Comparison of ENCODE assay signal across 35 cellular contexts in genomic region chr13:93296584-93296983, GRCh38.
"Had no signal": no experiment of that assay in that cellular context is flagged by ENCODE, and none has a peak within 500 bp of the region (broad histone marks: within the 10 kb centered on the region; RNA-seq: fewer than 3 reads in every experiment).

No MANE protein-coding gene starts in this region.

- ATAC-seq: activated CD8-positive, alpha-beta memory T cell treated with anti-CD3 and anti-CD28 coated beads, Interleukin-2, amount 10 ng/mL, durations not matched to agents 7 days and 5 days; PC-3; Right ventricle myocardium inferior; SK-N-SH treated with all-trans-retinoic acid at 6 μM for 48 hours had no signal

- DNase-seq: activated CD4-positive, alpha-beta memory T cell treated with anti-CD3 and anti-CD28 coated beads, Interleukin-2, amount 10 ng/mL, durations not matched to agents 7 days and 5 days; activated CD4-positive, alpha-beta T cell treated with anti-CD3 and anti-CD28 coated beads for 1 hour; activated CD4-positive, alpha-beta T cell treated with anti-CD3 and anti-CD28 coated beads for 48 hours; activated CD4-positive, CD25-positive, alpha-beta regulatory T cell; activated CD8-positive, alpha-beta memory T cell treated with anti-CD3 and anti-CD28 coated beads for 24 hours; activated CD8-positive, alpha-beta memory T cell treated with anti-CD3 and anti-CD28 coated beads, Interleukin-2, amount 10 ng/mL, durations not matched to agents 7 days and 5 days; activated CD8-positive, alpha-beta memory T cell treated with anti-CD3 and anti-CD28 coated beads, Interleukin-2, amount 50 U/mL, for 48 hours; activated effector memory CD4-positive, alpha-beta T cell treated with anti-CD3 and anti-CD28 coated beads, Interleukin-2, amount 50 U/mL, for 16 hours; activated naive CD4-positive, alpha-beta T cell; activated naive CD4-positive, alpha-beta T cell treated with anti-CD3 and anti-CD28 coated beads, Interleukin-2, amount 50 U/mL, for 16 hours; activated naive CD8-positive, alpha-beta T cell treated with anti-CD3 and anti-CD28 coated beads for 36 hours; activated T-cell treated with anti-CD3 and anti-CD28 coated beads, Interleukin-2, amount 50 U/mL, for 48 hours; amniotic stem cell; aorta; brain microvascular endothelial cell; Karpas-422; NCI-H1048; NCI-H1436 treated with DMSO at 0.1 percent for 48 hours; NCI-H187; NCI-H2029 treated with DMSO at 0.1 percent for 48 hours; NCI-H226; NCI-H446 treated with DMSO at 0.1 percent for 48 hours; NCI-H524; NCI-H69; NK-92 treated with Interleukin-12 subunit alpha and Interleukin-12 subunit beta, amount 100 ng/mL, for 24 hours; PC-3; Peyer's patch; SIG-M5; SW 1271; T-helper 1 cell; T-helper 2 cell; T-helper 9 cell; WERI-Rb-1 had no signal

- H3K4me3 ChIP-seq: Peyer's patch had no signal

- H3K27me3 ChIP-seq: brain microvascular endothelial cell, Peyer's patch had no signal

- H3K36me3 ChIP-seq: brain microvascular endothelial cell, Peyer's patch had no signal
